ENCODE assay signal across 1 cellular context in genomic region chr10:68562666-68563522, GRCh38.
A peak's percentile ranks its signal among the peaks of the same experiment; 100 is the strongest.
TF ChIP-seq lines count a peak whose summit lies in the region.

No MANE protein-coding gene starts in this region.

TF ChIP-seq in WTC11, 78 proteins besides CTCF, POLR2A, EP300 and RAD21 (continued from another document):
- TF ChIP-seq ARID4B (CRISPR knock-in tag; IDR thresholded peaks at IDR 0.05; ENCODE audit: borderline replicate concordance) = no peak
- no peak for TF ChIP-seq PRRX2 (CRISPR knock-in tag; IDR thresholded peaks at IDR 0.05)
- no peak for TF ChIP-seq FOXJ3 (CRISPR knock-in tag; IDR thresholded peaks at IDR 0.05; ENCODE audit: borderline replicate concordance)
- no peak for TF ChIP-seq NR3C1 (CRISPR knock-in tag; conservative IDR thresholded peaks at IDR 0.05; ENCODE audit: low read depth)
- 0 out of 2 replicates have a peak, but pooled peaks have one; percentile 20 for TF ChIP-seq SP1 (CRISPR knock-in tag; conservative IDR thresholded peaks at IDR 0.05)
- TF ChIP-seq MXD4 (CRISPR knock-in tag; IDR thresholded peaks at IDR 0.05; ENCODE audit: borderline replicate concordance) = no peak
- 0 out of 2 replicates have a peak, but pooled peaks have one; percentile 51 for TF ChIP-seq ZNF512 (CRISPR knock-in tag; IDR thresholded peaks at IDR 0.05; ENCODE audit: borderline replicate concordance)
- no peak for TF ChIP-seq ZNF263 (CRISPR knock-in tag; IDR thresholded peaks at IDR 0.05; ENCODE audit: low read depth)
- no peak for TF ChIP-seq JUN (CRISPR knock-in tag; IDR thresholded peaks at IDR 0.05)
